ENCODE assay signal across 1 cellular context in genomic region chr6:70673601-70674000, GRCh38.
TF ChIP-seq lines count a peak whose summit lies in the region.

No MANE protein-coding gene starts in this region.

TF ChIP-seq in GM12878, 131 proteins besides CTCF, POLR2A, EP300 and RAD21:
- no peak for TF ChIP-seq SKIL (IDR thresholded peaks at IDR 0.05; ENCODE audit: low read depth, poor library complexity, severe bottlenecking)
